In genomic region chr5:14257995-14258403, GRCh38 we compare ENCODE assay signal across 8 cellular contexts.
DNase-seq lines count a peak whose midpoint lies in the region; ATAC-seq and TF ChIP-seq lines count a peak whose summit lies in the region.

No MANE protein-coding gene starts in this region.

- peak; percentile 46 for DNase-seq in NK-92 treated with Interleukin-12 subunit alpha and Interleukin-12 subunit beta, amount 100 ng/mL, for 24 hours (lab: John Stamatoyannopoulos, UW)
- DNase-seq in NK-92 (lab: John Stamatoyannopoulos, UW; ENCODE audit: unreplicated experiment) = no peak
- peak; percentile 80 for DNase-seq in NCI-H187 treated with DMSO at 0.1 percent for 48 hours (lab: John Stamatoyannopoulos, UW)
- no peak for DNase-seq in psoas muscle
- no peak for DNase-seq in HuH-7.5 (ENCODE audit: low spot score)
- DNase-seq in SHP77 treated with DMSO at 0.1 percent for 48 hours (lab: John Stamatoyannopoulos, UW) = no peak

- H3K4me1 ChIP-seq in psoas muscle = peaks cover 48% of the 10 kb centered on the region

- 79 to 83% (median 82%) methylated on average over 7 of the region's 7 CpGs for WGBS in psoas muscle, 3 donors

- H3K4me3 ChIP-seq in psoas muscle = no peak overlapping the region

- peaks cover 20% of the 10 kb centered on the region for H3K36me3 Mint-ChIP-seq in stimulated activated memory B cell treated with anti-CD40 and anti-IgM and Interleukin-4, amounts not matched to agents 10 μg/mL and 1 μg/mL and 100 μg/mL, for 72 hours

- no peak overlapping the region for H3K27ac ChIP-seq in psoas muscle

- H3K36me3 ChIP-seq in psoas muscle (ENCODE audit: insufficient read depth in 1 of 2, low read depth in 1 of 2) = no peaks in the 10 kb centered on the region

- peaks cover 58% of the 10 kb centered on the region for H3K4me1 Mint-ChIP-seq in stimulated activated memory B cell treated with anti-CD40 and anti-IgM and Interleukin-4, amounts not matched to agents 10 μg/mL and 1 μg/mL and 100 μg/mL, for 72 hours

- peak overlapping the region; percentile 55 for H3K4me3 Mint-ChIP-seq in stimulated activated memory B cell treated with anti-CD40 and anti-IgM and Interleukin-4, amounts not matched to agents 10 μg/mL and 1 μg/mL and 100 μg/mL, for 72 hours

- intact Hi-C loops in psoas muscle (cut with DNase I) = no loop called here

- no peaks in the 10 kb centered on the region for H3K27me3 ChIP-seq in psoas muscle (ENCODE audit: insufficient read depth in 3 of 3, low read length in 2 of 3)

- H3K27me3 Mint-ChIP-seq in stimulated activated memory B cell treated with anti-CD40 and anti-IgM and Interleukin-4, amounts not matched to agents 10 μg/mL and 1 μg/mL and 100 μg/mL, for 72 hours = no peaks in the 10 kb centered on the region

- TF ChIP-seq CTCF in psoas muscle (IDR thresholded peaks at IDR 0.05) = no peak

- peaks cover 11% of the 10 kb centered on the region for H3K9me3 ChIP-seq in psoas muscle

- ATAC-seq in HG02798 (IDR thresholded peaks at IDR 0.05; ENCODE audit: poor library complexity, unreplicated experiment) = peak; percentile 75
- ATAC-seq in stimulated activated memory B cell treated with anti-CD40 and anti-IgM and Interleukin-4, amounts not matched to agents 10 μg/mL and 1 μg/mL and 100 μg/mL, for 72 hours = peak; percentile 87
- no peak for ATAC-seq in psoas muscle

- peaks cover 5% of the 10 kb centered on the region for H3K9me3 Mint-ChIP-seq in stimulated activated memory B cell treated with anti-CD40 and anti-IgM and Interleukin-4, amounts not matched to agents 10 μg/mL and 1 μg/mL and 100 μg/mL, for 72 hours

- peak overlapping the region; percentile 57 for H3K27ac Mint-ChIP-seq in stimulated activated memory B cell treated with anti-CD40 and anti-IgM and Interleukin-4, amounts not matched to agents 10 μg/mL and 1 μg/mL and 100 μg/mL, for 72 hours

Comparison
In these comparisons a context has a peak if more than half of its experiments do, and no peak if none do; other contexts are left out.
1. DNase-seq: peak in NK-92 treated with Interleukin-12 subunit alpha and Interleukin-12 subunit beta, amount 100 ng/mL, for 24 hours (single experiment) and NCI-H187 treated with DMSO at 0.1 percent for 48 hours (single experiment); none in NK-92 (single experiment), psoas muscle (0 of 2), HuH-7.5 (single experiment) and SHP77 treated with DMSO at 0.1 percent for 48 hours (single experiment).
2. ATAC-seq: peak in HG02798 (single experiment) and stimulated activated memory B cell treated with anti-CD40 and anti-IgM and Interleukin-4, amounts not matched to agents 10 μg/mL and 1 μg/mL and 100 μg/mL, for 72 hours (single experiment); none in psoas muscle (0 of 4).